Comparison of ENCODE assay signal across 14 cellular contexts in genomic region chr11:96222102-96222501, GRCh38.
DNase-seq lines count a peak whose midpoint lies in the region; ATAC-seq lines count a peak whose summit lies in the region.
"Had no signal": no experiment of that assay in that cellular context is flagged by ENCODE, and none has a peak within 500 bp of the region (broad histone marks: within the 10 kb centered on the region; RNA-seq: fewer than 3 reads in every experiment).

No MANE protein-coding gene starts in this region.

- in situ Hi-C loops in KBM-7 (cut with MboI; ENCODE audit: low pct_unique_long_range_greater_than_20kb, low sequenced_read_pairs) = no loop called here

- no peaks in the 10 kb centered on the region for H3K9me3 Mint-ChIP-seq in activated CD4-positive, alpha-beta T cell treated with anti-CD3 and anti-CD28 coated beads, Interleukin-2, amount 10 ng/mL, durations not matched to agents 7 days and 5 days
- no peaks in the 10 kb centered on the region for H3K9me3 Mint-ChIP-seq in IgD-negative memory B cell
- no peaks in the 10 kb centered on the region for H3K9me3 Mint-ChIP-seq in stimulated activated naive B cell treated with anti-CD40 and anti-IgM and Interleukin-4, amounts not matched to agents 10 μg/mL and 1 μg/mL and 100 μg/mL, for 72 hours

- H3K27ac ChIP-seq in effector memory CD4-positive, alpha-beta T cell (ENCODE audit: insufficient read depth, low read length, poor library complexity, severe bottlenecking) = peak overlapping the region; percentile 12
- H3K27ac ChIP-seq: gastrocnemius medialis had no signal

- peak overlapping the region; percentile 59 for H3K27ac Mint-ChIP-seq in activated CD4-positive, alpha-beta T cell treated with anti-CD3 and anti-CD28 coated beads, Interleukin-2, amount 10 ng/mL, durations not matched to agents 7 days and 5 days
- peak overlapping the region in 2 of 3 donors; percentile 46 to 80 for H3K27ac Mint-ChIP-seq in IgD-negative memory B cell
- peak overlapping the region; percentile 56 for H3K27ac Mint-ChIP-seq in stimulated activated naive B cell treated with anti-CD40 and anti-IgM and Interleukin-4, amounts not matched to agents 10 μg/mL and 1 μg/mL and 100 μg/mL, for 72 hours

- H3K9me3 ChIP-seq in effector memory CD4-positive, alpha-beta T cell (ENCODE audit: control insufficient read depth, low read length) = no peaks in the 10 kb centered on the region
- H3K9me3 ChIP-seq: gastrocnemius medialis had no signal

- POLR2A ChIA-PET in activated CD4-positive, alpha-beta T cell treated with anti-CD3 and anti-CD28 coated beads, Interleukin-2, amount 10 ng/mL, durations not matched to agents 7 days and 5 days (lab: Charles Lee) = no interaction called here

- no peaks in the 10 kb centered on the region for H3K27me3 ChIP-seq in effector memory CD4-positive, alpha-beta T cell (replicated peaks; ENCODE audit: control insufficient read depth, insufficient read depth, low read length, poor library complexity, severe bottlenecking)
- H3K27me3 ChIP-seq: gastrocnemius medialis had no signal

- H3K4me3 Mint-ChIP-seq in activated CD4-positive, alpha-beta T cell treated with anti-CD3 and anti-CD28 coated beads, Interleukin-2, amount 10 ng/mL, durations not matched to agents 7 days and 5 days = no peak overlapping the region
- peak overlapping the region in 2 of 4 donors; percentile 27 to 78 for H3K4me3 Mint-ChIP-seq in IgD-negative memory B cell
- H3K4me3 Mint-ChIP-seq in stimulated activated naive B cell treated with anti-CD40 and anti-IgM and Interleukin-4, amounts not matched to agents 10 μg/mL and 1 μg/mL and 100 μg/mL, for 72 hours = no peak overlapping the region

- peaks cover 24% of the 10 kb centered on the region for H3K36me3 Mint-ChIP-seq in activated CD4-positive, alpha-beta T cell treated with anti-CD3 and anti-CD28 coated beads, Interleukin-2, amount 10 ng/mL, durations not matched to agents 7 days and 5 days (ENCODE audit: low read depth)
- H3K36me3 Mint-ChIP-seq in IgD-negative memory B cell = peaks cover 6% of the 10 kb centered on the region
- peaks cover 0 to 7% of the 10 kb centered on the region in 2 donors for H3K36me3 Mint-ChIP-seq in stimulated activated naive B cell treated with anti-CD40 and anti-IgM and Interleukin-4, amounts not matched to agents 10 μg/mL and 1 μg/mL and 100 μg/mL, for 72 hours

- no peak overlapping the region for H3K4me3 ChIP-seq in effector memory CD4-positive, alpha-beta T cell (ENCODE audit: insufficient read depth, low read depth, low read length, poor library complexity, severe bottlenecking)
- H3K4me3 ChIP-seq: gastrocnemius medialis had no signal

- H3K4me1 ChIP-seq in effector memory CD4-positive, alpha-beta T cell (ENCODE audit: control insufficient read depth, insufficient read depth, low read length, poor library complexity, severe bottlenecking) = peaks cover 45% of the 10 kb centered on the region

- DNase-seq in activated CD4-positive, alpha-beta T cell treated with anti-CD3 and anti-CD28 coated beads, Interleukin-2, amount 10 ng/mL, durations not matched to agents 7 days and 5 days = no peak
- no peak for DNase-seq in activated CD4-positive, alpha-beta T cell treated with anti-CD3 and anti-CD28 coated beads for 4 hours
- no peak for DNase-seq in effector memory CD4-positive, alpha-beta T cell
- no peak for DNase-seq in stimulated activated naive B cell treated with anti-CD40 and anti-IgM and Interleukin-4, amounts not matched to agents 10 μg/mL and 1 μg/mL and 100 μg/mL, for 72 hours
- DNase-seq in SIG-M5 (lab: John Stamatoyannopoulos, UW) = no peak
- DNase-seq in KBM-7 = no peak
- DNase-seq: ACHN; DMS79 treated with DMSO at 0.1 percent for 48 hours; effector CD8-positive, alpha-beta T cell; gastrocnemius medialis; NCI-H2107; T-helper 9 cell had no signal

- H3K4me1 Mint-ChIP-seq in activated CD4-positive, alpha-beta T cell treated with anti-CD3 and anti-CD28 coated beads, Interleukin-2, amount 10 ng/mL, durations not matched to agents 7 days and 5 days = peaks cover 71% of the 10 kb centered on the region
- peaks cover 31 to 57% (median 56%) of the 10 kb centered on the region in 3 donors for H3K4me1 Mint-ChIP-seq in IgD-negative memory B cell
- H3K4me1 Mint-ChIP-seq in stimulated activated naive B cell treated with anti-CD40 and anti-IgM and Interleukin-4, amounts not matched to agents 10 μg/mL and 1 μg/mL and 100 μg/mL, for 72 hours = peaks cover 34 to 61% of the 10 kb centered on the region in 2 donors

- CTCF ChIA-PET in activated CD4-positive, alpha-beta T cell treated with anti-CD3 and anti-CD28 coated beads, Interleukin-2, amount 10 ng/mL, durations not matched to agents 7 days and 5 days (lab: Charles Lee) = interaction anchor here (1.6 kb wide), 1 partner anchor 33 kb away, joined by 4 read pairs; no protein-coding TSS in a partner anchor

- ATAC-seq in stimulated activated naive B cell treated with anti-CD40 and anti-IgM and Interleukin-4, amounts not matched to agents 10 μg/mL and 1 μg/mL and 100 μg/mL, for 72 hours (replicated peaks) = no peak
- ATAC-seq in GM18502 (IDR thresholded peaks at IDR 0.05; ENCODE audit: poor library complexity, unreplicated experiment) = no peak

- no peaks in the 10 kb centered on the region for H3K36me3 ChIP-seq in effector memory CD4-positive, alpha-beta T cell (ENCODE audit: control insufficient read depth, insufficient read depth, low read length)
- H3K36me3 ChIP-seq: gastrocnemius medialis had no signal

- no peaks in the 10 kb centered on the region for H3K27me3 Mint-ChIP-seq in activated CD4-positive, alpha-beta T cell treated with anti-CD3 and anti-CD28 coated beads, Interleukin-2, amount 10 ng/mL, durations not matched to agents 7 days and 5 days
- H3K27me3 Mint-ChIP-seq in IgD-negative memory B cell = no peaks in the 10 kb centered on the region
- H3K27me3 Mint-ChIP-seq in stimulated activated naive B cell treated with anti-CD40 and anti-IgM and Interleukin-4, amounts not matched to agents 10 μg/mL and 1 μg/mL and 100 μg/mL, for 72 hours = no peaks in the 10 kb centered on the region
